In genomic region chr1:212447478-212447877, GRCh38 we compare ENCODE assay signal across 1 cellular context.
TF ChIP-seq lines count a peak whose summit lies in the region.

No MANE protein-coding gene starts in this region.

TF ChIP-seq in H1, 55 proteins besides CTCF, POLR2A, EP300 and RAD21:
- TF ChIP-seq RFX5 (IDR thresholded peaks at IDR 0.05; ENCODE audit: borderline replicate concordance, low read depth, low read length) (no peak), KDM1A (IDR thresholded peaks at IDR 0.05; ENCODE audit: borderline replicate concordance, low read length) (no peak), CEBPB (IDR thresholded peaks at IDR 0.05; ENCODE audit: low read depth, low read length) (no peak), ASH2L (IDR thresholded peaks at IDR 0.05; ENCODE audit: low read length) (no peak), E2F6 (IDR thresholded peaks at IDR 0.05) (no peak), USF2 (IDR thresholded peaks at IDR 0.05; ENCODE audit: low read length) (no peak), EGR1 (IDR thresholded peaks at IDR 0.05; ENCODE audit: borderline replicate concordance, low read depth, low read length) (no peak), SIX5 (IDR thresholded peaks at IDR 0.05; ENCODE audit: low read depth, low read length) (no peak), CTBP2 (IDR thresholded peaks at IDR 0.05; ENCODE audit: borderline replicate concordance, insufficient read depth, insufficient read length, low read length) (no peak), BCL11A (IDR thresholded peaks at IDR 0.05; ENCODE audit: low read depth in 2 of 2, low read length in 2 of 2) (no peak), TBP (IDR thresholded peaks at IDR 0.05; ENCODE audit: low read depth, low read length) (no peak), NANOG (IDR thresholded peaks at IDR 0.05; ENCODE audit: insufficient read depth, low read depth, low read length, poor library complexity, severe bottlenecking) (no peak), POU5F1 (IDR thresholded peaks at IDR 0.05; ENCODE audit: low read depth, low read length) (no peak), BRCA1 (IDR thresholded peaks at IDR 0.05; ENCODE audit: low read depth, low read length) (no peak), YY1 (IDR thresholded peaks at IDR 0.05; ENCODE audit: low read depth, low read length) (no peak)
